In genomic region chr17:48429638-48430586, GRCh38 we compare ENCODE assay signal across 9 cellular contexts. TPM values are rescaled to one million over a fixed set of nuclear protein-coding genes. Genes with fewer than 3 reads are reported as not detected.
DNase-seq lines count a peak whose midpoint lies in the region; ATAC-seq and FAIRE-seq lines count a peak whose summit lies in the region.
"Had no signal": no experiment of that assay in that cellular context is flagged by ENCODE, and none has a peak within 500 bp of the region (broad histone marks: within the 10 kb centered on the region; RNA-seq: fewer than 3 reads in every experiment).

Gene SKAP1, minus strand, starts transcription at chr17:48430214.

- H3K4me3 ChIP-seq in HUES64 (ENCODE audit: low read length) = peak within 1 kb of the TSS; percentile 33

- intact Hi-C loops in left colon (cut with DNase I, micrococcal nuclease) = no loop called here

- no peaks in the 10 kb centered on the region for H3K36me3 ChIP-seq in HUES64 (ENCODE audit: insufficient read depth, low read length)

- H3K36me3 Mint-ChIP-seq in stimulated activated naive CD8-positive, alpha-beta T cell treated with anti-CD3 and anti-CD28 coated beads, Interleukin-15, Interleukin-2, amounts not matched to agents 100 ng/mL and 50 ng/mL, for 24 hours (ENCODE audit: low read depth) = peaks cover 23% of the 10 kb centered on the region

- H3K9me3 ChIP-seq in HUES64 (ENCODE audit: insufficient read depth, low read depth, low read length) = no peaks in the 10 kb centered on the region

- H3K27ac ChIP-seq in HUES64 (ENCODE audit: low read depth, low read length) = no peak within 1 kb of the TSS

- no peaks in the 10 kb centered on the region for H3K27me3 Mint-ChIP-seq in stimulated activated naive CD8-positive, alpha-beta T cell treated with anti-CD3 and anti-CD28 coated beads, Interleukin-15, Interleukin-2, amounts not matched to agents 100 ng/mL and 50 ng/mL, for 24 hours

- WGBS in HUES64 = 26% methylated on average over 65 of the region's 65 CpGs

- no peaks in the 10 kb centered on the region for H3K4me1 ChIP-seq in HUES64 (ENCODE audit: insufficient read depth, low read length)

- peaks cover 66% of the 10 kb centered on the region for H3K4me1 Mint-ChIP-seq in stimulated activated naive CD8-positive, alpha-beta T cell treated with anti-CD3 and anti-CD28 coated beads, Interleukin-15, Interleukin-2, amounts not matched to agents 100 ng/mL and 50 ng/mL, for 24 hours (ENCODE audit: low read depth)

- H3K27ac Mint-ChIP-seq in stimulated activated naive CD8-positive, alpha-beta T cell treated with anti-CD3 and anti-CD28 coated beads, Interleukin-15, Interleukin-2, amounts not matched to agents 100 ng/mL and 50 ng/mL, for 24 hours = peak within 1 kb of the TSS; percentile 99

- peak; percentile 45 for ATAC-seq in GM18907 (IDR thresholded peaks at IDR 0.05; ENCODE audit: unreplicated experiment)
- peak; percentile 97 for ATAC-seq in left colon

- no peak for FAIRE-seq in HTR-8/SVneo (lab: Jason Lieb, UNC)

- H3K9ac ChIP-seq in HUES64 (ENCODE audit: low read depth, low read length) = no peak within 1 kb of the TSS; the same call in 1 of the 2 replicates

- peak; percentile 35 to 57 for DNase-seq in activated T-helper 1 cell treated with anti-CD3 and anti-CD28 coated beads, Interleukin-2, amount 50 U/mL, for 16 hours (ENCODE audit: low read depth in 1 of 2, low spot score in 1 of 2)
- peak; percentile 31 to 63 for DNase-seq in left colon
- DNase-seq in NCI-H446 (lab: John Stamatoyannopoulos, UW) = no peak
- no peak for DNase-seq in MV-4-11 (lab: John Stamatoyannopoulos, UW)
- DNase-seq in HTR-8/SVneo (ENCODE audit: insufficient read length, low spot score) = no peak

- peaks cover 4% of the 10 kb centered on the region for H3K9me3 Mint-ChIP-seq in stimulated activated naive CD8-positive, alpha-beta T cell treated with anti-CD3 and anti-CD28 coated beads, Interleukin-15, Interleukin-2, amounts not matched to agents 100 ng/mL and 50 ng/mL, for 24 hours

- peak within 1 kb of the TSS; percentile 97 for H3K4me3 Mint-ChIP-seq in stimulated activated naive CD8-positive, alpha-beta T cell treated with anti-CD3 and anti-CD28 coated beads, Interleukin-15, Interleukin-2, amounts not matched to agents 100 ng/mL and 50 ng/mL, for 24 hours

- H3K27me3 ChIP-seq in HUES64 (ENCODE audit: insufficient read depth, low read length) = peaks cover 59% of the 10 kb centered on the region

RNA-seq across cellular contexts. Expression of gene SKAP1, which starts in this region (rescaled TPM):
- not detected for polyA plus RNA-seq in HUES64 (2013, experiment 1 of 2)
- 0.44 TPM for polyA plus RNA-seq in HUES64 (2013, experiment 2 of 2)
- 1 to 10 TPM; 1.2 to 2.5 TPM for total RNA-seq in left colon
- total RNA-seq: pulmonary artery endothelial cell had no signal

Comparison
In these comparisons a context has a peak if more than half of its experiments do, and no peak if none do; other contexts are left out.
1. DNase-seq: peak in activated T-helper 1 cell treated with anti-CD3 and anti-CD28 coated beads, Interleukin-2, amount 50 U/mL, for 16 hours (2 of 2) and left colon (2 of 2); none in NCI-H446 (0 of 2), MV-4-11 (single experiment) and HTR-8/SVneo (single experiment).